ENCODE assay signal across 9 cellular contexts in genomic region chr2:20145497-20146193, GRCh38.
DNase-seq lines count a peak whose midpoint lies in the region; ATAC-seq lines count a peak whose summit lies in the region.
"Had no signal": no experiment of that assay in that cellular context is flagged by ENCODE, and none has a peak within 500 bp of the region (broad histone marks: within the 10 kb centered on the region; RNA-seq: fewer than 3 reads in every experiment).

No MANE protein-coding gene starts in this region.

- H3K4me1 Mint-ChIP-seq in effector memory CD8-positive, alpha-beta T cell (ENCODE audit: low read depth in 2 of 2): no peaks in the 10 kb centered on the region

- no peak overlapping the region for H3K27ac Mint-ChIP-seq in effector memory CD8-positive, alpha-beta T cell

- peak; percentile 90 for DNase-seq in left kidney (ENCODE audit: low read depth, low spot score)
- DNase-seq in SW 1271 (lab: John Stamatoyannopoulos, UW): no peak
- no peak for DNase-seq in effector memory CD8-positive, alpha-beta T cell
- DNase-seq in UCSD-AML1 (lab: John Stamatoyannopoulos, UW; ENCODE audit: unreplicated experiment): no peak
- no peak for DNase-seq in MV-4-11 (lab: John Stamatoyannopoulos, UW)
- DNase-seq: aorta had no signal

- ATAC-seq in GM18517 (IDR thresholded peaks at IDR 0.05; ENCODE audit: unreplicated experiment) (peak; percentile 88), GM21360 (IDR thresholded peaks at IDR 0.05; ENCODE audit: unreplicated experiment) (peak; percentile 75), HG03342 (IDR thresholded peaks at IDR 0.05; ENCODE audit: unreplicated experiment) (peak; percentile 84)
- no peak for ATAC-seq in effector memory CD8-positive, alpha-beta T cell (replicated peaks)

- no peaks in the 10 kb centered on the region for H3K9me3 Mint-ChIP-seq in effector memory CD8-positive, alpha-beta T cell

- H3K4me3 Mint-ChIP-seq in effector memory CD8-positive, alpha-beta T cell: no peak overlapping the region

- H3K27me3 Mint-ChIP-seq in effector memory CD8-positive, alpha-beta T cell: peaks cover 47 to 66% of the 10 kb centered on the region in 2 donors

- no peaks in the 10 kb centered on the region for H3K36me3 Mint-ChIP-seq in effector memory CD8-positive, alpha-beta T cell (ENCODE audit: insufficient read depth)
